Comparison of ENCODE assay signal across 8 cellular contexts in genomic region chr2:191013876-191014652, GRCh38. TPM values are rescaled to one million over a fixed set of nuclear protein-coding genes. Genes with fewer than 3 reads are reported as not detected.
DNase-seq lines count a peak whose midpoint lies in the region; ATAC-seq and TF ChIP-seq lines count a peak whose summit lies in the region.

Gene STAT1, minus strand, starts transcription at chr2:191014171. Its CDS starts 4,168 bp downstream, at chr2:191010003.

- H3K4me3 ChIP-seq in prostate gland: peak within 1 kb of the TSS; percentile 83 to 99
- peak within 1 kb of the TSS; percentile 82 for H3K4me3 ChIP-seq in urinary bladder (ENCODE audit: low read depth, low read length)

- H3K27me3 ChIP-seq in prostate gland (replicated peaks; ENCODE audit: insufficient read depth): no peaks in the 10 kb centered on the region

- intact Hi-C loops in left ventricle myocardium superior (cut with micrococcal nuclease): no loop called here
- intact Hi-C loops in prostate gland (cut with DNase I): loop anchor here (5.0 kb wide), 1 partner anchor 132 kb away; the partner anchor contains the start of gene GLS

- DNase-seq in GM13976 (ENCODE audit: low spot score): peak; percentile 97
- peak; percentile 84 for DNase-seq in NCI-H1436 (lab: John Stamatoyannopoulos, UW)
- peak; percentile 82 to 98 (median 94) for DNase-seq in T-cell
- DNase-seq in amniotic stem cell (lab: John Stamatoyannopoulos, UW): peak; percentile 89
- DNase-seq in left ventricle myocardium superior: peak; percentile 97
- DNase-seq in prostate gland (ENCODE audit: low spot score): peak; percentile 89

- CTCF ChIA-PET in T-cell (lab: Charles Lee): interaction anchor here (0.7 to 1.6 kb wide), 5 partner anchors 9 to 142 kb away, joined by 3 to 7 read pairs (median 4); no protein-coding TSS in a partner anchor

- H3K4me1 Mint-ChIP-seq in T-cell: peaks cover 42 to 56% (median 47%) of the 10 kb centered on the region in 3 donors

- ATAC-seq in HG02840 (IDR thresholded peaks at IDR 0.05; ENCODE audit: low FRiP score, unreplicated experiment) (peak; percentile 85), T-cell (replicated peaks in 1 of 4) (peak; percentile 87 to 91 (median 88)), left ventricle myocardium superior (peak; percentile 98)

- WGBS in prostate gland: under 1% methylated on average over 69 of the region's 74 CpGs
- under 1% methylated on average over 74 of the region's 74 CpGs for WGBS in urinary bladder

- H3K4me3 Mint-ChIP-seq in T-cell: no peak within 1 kb of the TSS

- peaks cover 16% of the 10 kb centered on the region for H3K36me3 Mint-ChIP-seq in T-cell

- no peaks in the 10 kb centered on the region for H3K36me3 ChIP-seq in prostate gland
- H3K36me3 ChIP-seq in urinary bladder (ENCODE audit: insufficient read depth): no peaks in the 10 kb centered on the region

- TF ChIP-seq POLR2A in prostate gland (IDR thresholded peaks at IDR 0.05): peak; percentile 86

- H3K27ac Mint-ChIP-seq in T-cell: no peak within 1 kb of the TSS

- no peaks in the 10 kb centered on the region for H3K27me3 Mint-ChIP-seq in T-cell

- H3K4me1 ChIP-seq in prostate gland (replicated peaks): peaks cover 2% of the 10 kb centered on the region
- peaks cover 1% of the 10 kb centered on the region for H3K4me1 ChIP-seq in urinary bladder (ENCODE audit: insufficient read depth)

- in situ Hi-C loops in GM13976 (cut with MboI; ENCODE audit: low sequenced_read_pairs, unreplicated experiment): no loop called here

- H3K9me3 Mint-ChIP-seq in T-cell: peaks cover 0 to 2% (median 0%) of the 10 kb centered on the region in 3 donors

- peak within 1 kb of the TSS; percentile 92 to 94 for H3K27ac ChIP-seq in prostate gland
- H3K27ac ChIP-seq in urinary bladder (ENCODE audit: low read depth): peak within 1 kb of the TSS; percentile 73

- POLR2A ChIA-PET in T-cell (lab: Charles Lee): interaction anchor here (0.5 to 1.9 kb wide), 9 partner anchors 9 to 137 kb away, joined by 3 to 14 read pairs (median 4); partner anchors contain the start of gene STAT4 (in 1 of the 2)

- no peaks in the 10 kb centered on the region for H3K9me3 ChIP-seq in prostate gland

- TF ChIP-seq CTCF in GM13976 (IDR thresholded peaks at IDR 0.05; ENCODE audit: borderline replicate concordance, control extremely low read depth, extremely low read depth, insufficient read depth, missing control alignments) (no peak), prostate gland (IDR thresholded peaks at IDR 0.05) (peak in 1 of 4 experiments; percentile 43)

RNA-seq across cellular contexts. Expression of gene STAT1, which starts in this region (rescaled TPM):
- 100 to 1,000 TPM in 3 of 5 donors, 10 to 100 TPM in 2; 77.6 to 229 (median 152) TPM for total RNA-seq in T-cell
- 38.3 TPM for total RNA-seq in left ventricle myocardium superior
- total RNA-seq in prostate gland: 10 to 100 TPM; 53.3 to 64.1 TPM
- total RNA-seq in urinary bladder: 75.1 TPM
- polyA plus RNA-seq in urinary bladder: 61.9 TPM

Comparison
In these comparisons a context has a peak if more than half of its experiments do, and no peak if none do; other contexts are left out.
1. Peak in every context shown above with its lines: DNase-seq, ATAC-seq, H3K4me3 ChIP-seq and H3K27ac ChIP-seq.